39 cellular contexts compared by ENCODE assay signal in the genomic region with DNA sequence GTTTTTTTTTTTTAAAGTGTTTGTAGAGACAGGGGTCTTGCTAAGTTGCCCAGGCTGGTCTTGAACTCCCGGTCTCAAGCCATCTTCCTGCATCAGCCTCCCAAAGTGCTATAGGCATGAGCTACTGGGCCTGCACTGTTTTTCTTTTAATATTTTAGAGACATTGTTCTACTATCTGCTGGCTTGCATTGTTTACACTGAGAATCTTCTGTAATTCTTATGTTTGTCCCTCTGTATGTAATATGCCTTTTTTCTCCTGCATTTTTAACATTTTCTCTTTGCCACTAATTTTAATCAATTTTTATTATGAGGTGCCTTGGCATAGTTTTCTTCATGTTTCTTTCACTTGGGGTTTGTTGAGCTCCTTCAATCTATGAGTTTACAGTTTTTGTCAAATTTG.
"Had no signal": no experiment of that assay in that cellular context is flagged by ENCODE, and none has a peak within 500 bp of the region (broad histone marks: within the 10 kb centered on the region; RNA-seq: fewer than 3 reads in every experiment).

No MANE protein-coding gene starts in this region.

- H3K27me3 ChIP-seq: adrenal gland, ascending aorta, body of pancreas, brain microvascular endothelial cell, breast epithelium, cardiac muscle cell had no signal

- H3K36me3 ChIP-seq: adrenal gland, ascending aorta, brain microvascular endothelial cell, breast epithelium, cardiac muscle cell had no signal

- H3K4me1 ChIP-seq: adrenal gland, ascending aorta, body of pancreas, breast epithelium had no signal

- DNase-seq: activated effector memory CD4-positive, alpha-beta T cell treated with anti-CD3 and anti-CD28 coated beads, Interleukin-2, amount 50 U/mL, for 16 hours; activated effector memory CD4-positive, alpha-beta T cell treated with Interleukin-2 at 50 U/mL for 16 hours; activated gamma-delta T cell; activated gamma-delta T cell treated with Interleukin-2 at 50 U/mL for 16 hours; activated naive CD4-positive, alpha-beta T cell; activated naive CD4-positive, alpha-beta T cell treated with anti-CD3 and anti-CD28 coated beads for 36 hours; activated naive CD4-positive, alpha-beta T cell treated with anti-CD3 and anti-CD28 coated beads, Interleukin-2, amount 10 ng/mL, durations not matched to agents 7 days and 5 days; activated naive CD4-positive, alpha-beta T cell treated with anti-CD3 and anti-CD28 coated beads, Interleukin-2, amount 50 U/mL, for 16 hours; activated naive CD4-positive, alpha-beta T cell treated with Interleukin-2 at 50 U/mL for 16 hours; activated naive CD8-positive, alpha-beta T cell treated with anti-CD3 and anti-CD28 coated beads for 36 hours; activated naive CD8-positive, alpha-beta T cell treated with anti-CD3 and anti-CD28 coated beads, Interleukin-2, amount 10 ng/mL, durations not matched to agents 7 days and 5 days; activated naive CD8-positive, alpha-beta T cell treated with anti-CD3 and anti-CD28 coated beads, Interleukin-2, amount 50 U/mL, for 24 hours; activated T-cell treated with anti-CD3 and anti-CD28 coated beads, Interleukin-2, amount 50 U/mL, for 24 hours; activated T-cell treated with anti-CD3 and anti-CD28 coated beads, Interleukin-2, amount 50 U/mL, for 4 hours; activated T-cell treated with anti-CD3 and anti-CD28 coated beads, Interleukin-2, amount 50 U/mL, for 48 hours; activated T-cell treated with anti-CD3 and anti-CD28 coated beads, Interleukin-2, amount 50 U/mL, for 72 hours; adrenal gland; amniotic stem cell; amygdala; anterior cingulate cortex; aorta; body of pancreas; brain microvascular endothelial cell; caudate nucleus; central memory CD4-positive, alpha-beta T cell; cerebellar nuclear complex had no signal

- H3K27me3 Mint-ChIP-seq: activated naive CD8-positive, alpha-beta T cell treated with anti-CD3 and anti-CD28 coated beads, Interleukin-2, amount 50 U/mL, for 24 hours; central memory CD8-positive, alpha-beta T cell had no signal

- ATAC-seq: activated naive CD4-positive, alpha-beta T cell treated with anti-CD3 and anti-CD28 coated beads, Interleukin-2, amount 50 U/mL, for 72 hours; activated naive CD8-positive, alpha-beta T cell treated with anti-CD3 and anti-CD28 coated beads, Interleukin-2, amount 50 U/mL, for 24 hours; activated T-cell treated with anti-CD3 and anti-CD28 coated beads, Interleukin-2, amount 50 U/mL, for 4 hours; activated T-cell treated with anti-CD3 and anti-CD28 coated beads, Interleukin-2, amount 50 U/mL, for 72 hours; activated T-helper 17 cell treated with anti-CD3 and anti-CD28 coated beads, Interleukin-2, amount 50 U/mL, for 72 hours; body of pancreas had no signal

- H3K4me3 ChIP-seq: adrenal gland, ascending aorta, body of pancreas, breast epithelium, cardiac muscle cell had no signal

- H3K4me3 Mint-ChIP-seq: activated naive CD4-positive, alpha-beta T cell treated with anti-CD3 and anti-CD28 coated beads for 36 hours; activated naive CD4-positive, alpha-beta T cell treated with anti-CD3 and anti-CD28 coated beads, Interleukin-2, amount 10 ng/mL, durations not matched to agents 7 days and 5 days; activated naive CD4-positive, alpha-beta T cell treated with anti-CD3 and anti-CD28 coated beads, Interleukin-2, amount 50 U/mL, for 24 hours; activated naive CD8-positive, alpha-beta T cell; activated naive CD8-positive, alpha-beta T cell treated with anti-CD3 and anti-CD28 coated beads for 36 hours; activated naive CD8-positive, alpha-beta T cell treated with anti-CD3 and anti-CD28 coated beads, Interleukin-2, amount 10 ng/mL, durations not matched to agents 7 days and 5 days; activated naive CD8-positive, alpha-beta T cell treated with anti-CD3 and anti-CD28 coated beads, Interleukin-2, amount 50 U/mL, for 24 hours; activated T-cell treated with anti-CD3 and anti-CD28 coated beads, Interleukin-2, amount 50 U/mL, for 24 hours; activated T-cell treated with anti-CD3 and anti-CD28 coated beads, Interleukin-2, amount 50 U/mL, for 4 hours; activated T-cell treated with anti-CD3 and anti-CD28 coated beads, Interleukin-2, amount 50 U/mL, for 72 hours; activated T-helper 1 cell treated with anti-CD3 and anti-CD28 coated beads, Interleukin-12 subunit alpha, Interleukin-12 subunit beta, Interleukin-2, Interleukin-4 antibody, amounts not matched to agents 30 ng/mL and 10 ng/mL and 1 ng/mL, durations not matched to agents 14 hours and 24 hours and 36 hours; activated T-helper 17 cell treated with anti-CD3 and anti-CD28 coated beads, Interleukin-2, amount 50 U/mL, for 72 hours; brain; central memory CD8-positive, alpha-beta T cell had no signal

- H3K27ac Mint-ChIP-seq: activated naive CD4-positive, alpha-beta T cell treated with anti-CD3 and anti-CD28 coated beads for 36 hours; activated naive CD4-positive, alpha-beta T cell treated with anti-CD3 and anti-CD28 coated beads, Interleukin-2, amount 10 ng/mL, durations not matched to agents 7 days and 5 days; activated naive CD4-positive, alpha-beta T cell treated with anti-CD3 and anti-CD28 coated beads, Interleukin-2, amount 50 U/mL, for 24 hours; activated naive CD8-positive, alpha-beta T cell; activated naive CD8-positive, alpha-beta T cell treated with anti-CD3 and anti-CD28 coated beads for 36 hours; activated naive CD8-positive, alpha-beta T cell treated with anti-CD3 and anti-CD28 coated beads, Interleukin-2, amount 10 ng/mL, durations not matched to agents 7 days and 5 days; activated naive CD8-positive, alpha-beta T cell treated with anti-CD3 and anti-CD28 coated beads, Interleukin-2, amount 50 U/mL, for 24 hours; activated T-cell treated with anti-CD3 and anti-CD28 coated beads, Interleukin-2, amount 50 U/mL, for 24 hours; activated T-cell treated with anti-CD3 and anti-CD28 coated beads, Interleukin-2, amount 50 U/mL, for 72 hours; activated T-helper 1 cell treated with anti-CD3 and anti-CD28 coated beads, Interleukin-12 subunit alpha, Interleukin-12 subunit beta, Interleukin-2, Interleukin-4 antibody, amounts not matched to agents 30 ng/mL and 10 ng/mL and 1 ng/mL, durations not matched to agents 14 hours and 24 hours and 36 hours; activated T-helper 17 cell treated with anti-CD3 and anti-CD28 coated beads, Interleukin-2, amount 50 U/mL, for 72 hours; activated T-helper 2 cell treated with anti-CD3 and anti-CD28 coated beads, Interferon-gamma antibody, Interleukin-2, Interleukin-4, amounts not matched to agents 10 μg/mL and 5 μg/mL and 100 μg/mL, durations not matched to agents 14 hours and 24 hours and 36 hours; brain had no signal

- H3K27ac ChIP-seq: adrenal gland, ascending aorta, body of pancreas, brain microvascular endothelial cell, breast epithelium, cardiac muscle cell had no signal

- FAIRE-seq: astrocyte, bronchial epithelial cell had no signal

- H3K9me3 ChIP-seq: body of pancreas had no signal

- H3K4me1 Mint-ChIP-seq: activated naive CD4-positive, alpha-beta T cell treated with anti-CD3 and anti-CD28 coated beads, Interleukin-2, amount 10 ng/mL, durations not matched to agents 7 days and 5 days; activated naive CD4-positive, alpha-beta T cell treated with anti-CD3 and anti-CD28 coated beads, Interleukin-2, amount 50 U/mL, for 24 hours; brain; central memory CD8-positive, alpha-beta T cell had no signal

- H3K9me3 Mint-ChIP-seq: activated naive CD4-positive, alpha-beta T cell treated with anti-CD3 and anti-CD28 coated beads, Interleukin-2, amount 10 ng/mL, durations not matched to agents 7 days and 5 days; central memory CD8-positive, alpha-beta T cell had no signal

- H3K36me3 Mint-ChIP-seq: activated naive CD4-positive, alpha-beta T cell treated with anti-CD3 and anti-CD28 coated beads, Interleukin-2, amount 10 ng/mL, durations not matched to agents 7 days and 5 days; activated naive CD4-positive, alpha-beta T cell treated with anti-CD3 and anti-CD28 coated beads, Interleukin-2, amount 50 U/mL, for 24 hours; activated naive CD8-positive, alpha-beta T cell; activated naive CD8-positive, alpha-beta T cell treated with anti-CD3 and anti-CD28 coated beads for 36 hours; activated naive CD8-positive, alpha-beta T cell treated with anti-CD3 and anti-CD28 coated beads, Interleukin-2, amount 10 ng/mL, durations not matched to agents 7 days and 5 days; brain had no signal
